Comparison of ENCODE assay signal across 1 cellular context in the genomic region with DNA sequence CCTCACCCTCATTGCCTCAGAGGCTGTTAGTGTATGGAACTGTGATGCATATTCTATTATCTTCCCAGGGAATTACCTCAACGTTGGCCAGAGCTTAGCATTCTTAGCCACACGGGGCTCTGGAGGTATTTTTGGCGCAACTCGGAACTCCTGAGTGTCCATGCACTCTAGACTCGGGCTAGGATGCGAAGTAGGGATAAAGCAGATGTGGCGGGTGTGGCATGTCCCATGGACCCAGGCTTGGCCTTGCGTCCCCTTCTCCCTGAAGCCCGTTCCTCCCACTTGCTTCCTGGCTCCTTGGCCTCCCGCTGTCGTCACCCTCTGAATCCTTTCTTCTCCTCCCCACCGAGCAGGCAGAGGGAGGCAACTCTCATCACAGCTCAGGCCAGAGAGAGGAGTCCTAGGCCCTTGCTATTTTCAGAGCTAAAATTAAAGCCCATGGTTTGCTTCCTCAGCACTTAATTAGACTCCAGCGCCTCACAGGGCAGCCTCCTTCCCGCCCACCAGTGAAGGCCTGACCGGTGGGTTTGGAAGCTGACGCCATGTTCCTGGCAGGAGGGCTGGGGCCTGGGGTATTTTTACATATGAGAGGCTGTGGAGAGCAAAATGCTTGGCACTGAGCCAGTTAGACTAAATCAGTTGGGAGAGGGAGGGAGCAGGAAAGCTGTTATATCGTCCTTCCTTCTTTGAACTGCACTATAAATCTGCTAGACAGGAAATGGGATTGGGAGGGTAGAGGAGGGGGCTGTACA.
TF ChIP-seq lines count a peak whose summit lies in the region.

No MANE protein-coding gene starts in this region.

TF ChIP-seq in HepG2, 621 proteins besides CTCF, POLR2A, EP300 and RAD21 (continued from another document):
- no peak for TF ChIP-seq ZNF318 (CRISPR knock-in tag; IDR thresholded peaks at IDR 0.05)
